In the genomic region with DNA sequence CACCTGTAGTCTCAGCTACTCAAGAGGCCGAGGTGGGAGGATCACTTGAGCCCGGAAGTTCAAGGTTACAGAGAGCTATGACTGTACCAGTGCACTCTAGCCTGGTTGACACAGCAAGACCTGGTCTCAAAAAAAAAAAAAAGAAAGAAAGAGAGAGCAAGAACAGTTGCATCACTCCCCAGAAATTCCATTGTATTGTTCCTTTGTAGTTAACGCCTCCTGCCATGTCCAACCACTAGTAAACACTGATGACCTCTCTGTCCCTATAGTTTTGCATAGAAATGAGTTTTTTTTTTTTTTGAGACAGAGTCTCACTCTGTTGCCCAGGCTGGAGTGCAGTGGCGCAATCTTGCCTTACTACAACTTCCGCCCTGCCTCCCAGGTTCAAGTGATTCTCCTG, we compare ENCODE assay signal across 1 cellular context.
A peak's percentile ranks its signal among the peaks of the same experiment; 100 is the strongest.
TF ChIP-seq lines count a peak whose summit lies in the region.

No MANE protein-coding gene starts in this region.

TF ChIP-seq in HepG2, 621 proteins besides CTCF, POLR2A, EP300 and RAD21:
- peak; percentile 61 for TF ChIP-seq SOX5 (CRISPR knock-in tag; IDR thresholded peaks at IDR 0.05; ENCODE audit: borderline replicate concordance)
- TF ChIP-seq, protein P1, sequence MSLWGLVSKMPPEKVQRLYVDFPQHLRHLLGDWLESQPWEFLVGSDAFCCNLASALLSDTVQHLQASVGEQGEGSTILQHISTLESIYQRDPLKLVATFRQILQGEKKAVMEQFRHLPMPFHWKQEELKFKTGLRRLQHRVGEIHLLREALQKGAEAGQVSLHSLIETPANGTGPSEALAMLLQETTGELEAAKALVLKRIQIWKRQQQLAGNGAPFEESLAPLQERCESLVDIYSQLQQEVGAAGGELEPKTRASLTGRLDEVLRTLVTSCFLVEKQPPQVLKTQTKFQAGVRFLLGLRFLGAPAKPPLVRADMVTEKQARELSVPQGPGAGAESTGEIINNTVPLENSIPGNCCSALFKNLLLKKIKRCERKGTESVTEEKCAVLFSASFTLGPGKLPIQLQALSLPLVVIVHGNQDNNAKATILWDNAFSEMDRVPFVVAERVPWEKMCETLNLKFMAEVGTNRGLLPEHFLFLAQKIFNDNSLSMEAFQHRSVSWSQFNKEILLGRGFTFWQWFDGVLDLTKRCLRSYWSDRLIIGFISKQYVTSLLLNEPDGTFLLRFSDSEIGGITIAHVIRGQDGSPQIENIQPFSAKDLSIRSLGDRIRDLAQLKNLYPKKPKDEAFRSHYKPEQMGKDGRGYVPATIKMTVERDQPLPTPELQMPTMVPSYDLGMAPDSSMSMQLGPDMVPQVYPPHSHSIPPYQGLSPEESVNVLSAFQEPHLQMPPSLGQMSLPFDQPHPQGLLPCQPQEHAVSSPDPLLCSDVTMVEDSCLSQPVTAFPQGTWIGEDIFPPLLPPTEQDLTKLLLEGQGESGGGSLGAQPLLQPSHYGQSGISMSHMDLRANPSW (CRISPR knock-in tag; IDR thresholded peaks at IDR 0.05; ENCODE audit: borderline replicate concordance) = no peak
- no peak for TF ChIP-seq ZNF20 (CRISPR knock-in tag; IDR thresholded peaks at IDR 0.05)
- no peak for TF ChIP-seq SOX6 (IDR thresholded peaks at IDR 0.05)
- TF ChIP-seq SOX6 (CRISPR knock-in tag; IDR thresholded peaks at IDR 0.05) = peak; percentile 32; the same call in 1 of the 2 replicates
- TF ChIP-seq SOX13 (IDR thresholded peaks at IDR 0.05) = peak; percentile 69; the same call in 1 of the 2 replicates
- TF ChIP-seq SOX13 (CRISPR knock-in tag; conservative IDR thresholded peaks at IDR 0.05 in 1 of 2, IDR thresholded peaks at IDR 0.05 in 1 of 2) = peak in 1 of 2 experiments; percentile 83; a peak in 2 of 4 replicates
- TF ChIP-seq, protein P2, sequence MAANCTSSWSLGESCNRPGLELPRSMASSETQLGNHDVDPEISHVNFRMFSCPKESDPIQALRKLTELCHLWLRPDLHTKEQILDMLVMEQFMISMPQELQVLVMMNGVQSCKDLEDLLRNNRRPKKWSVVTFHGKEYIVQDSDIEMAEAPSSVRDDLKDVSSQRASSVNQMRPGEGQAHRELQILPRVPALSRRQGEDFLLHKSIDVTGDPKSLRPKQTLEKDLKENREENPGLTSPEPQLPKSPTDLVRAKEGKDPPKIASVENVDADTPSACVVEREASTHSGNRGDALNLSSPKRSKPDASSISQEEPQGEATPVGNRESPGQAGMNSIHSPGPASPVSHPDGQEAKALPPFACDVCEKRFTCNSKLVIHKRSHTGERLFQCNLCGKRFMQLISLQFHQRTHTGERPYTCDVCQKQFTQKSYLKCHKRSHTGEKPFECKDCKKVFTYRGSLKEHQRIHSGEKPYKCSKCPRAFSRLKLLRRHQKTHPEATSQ (CRISPR knock-in tag; IDR thresholded peaks at IDR 0.05; ENCODE audit: borderline replicate concordance) = no peak
